14 cellular contexts compared by ENCODE assay signal in the genomic region with DNA sequence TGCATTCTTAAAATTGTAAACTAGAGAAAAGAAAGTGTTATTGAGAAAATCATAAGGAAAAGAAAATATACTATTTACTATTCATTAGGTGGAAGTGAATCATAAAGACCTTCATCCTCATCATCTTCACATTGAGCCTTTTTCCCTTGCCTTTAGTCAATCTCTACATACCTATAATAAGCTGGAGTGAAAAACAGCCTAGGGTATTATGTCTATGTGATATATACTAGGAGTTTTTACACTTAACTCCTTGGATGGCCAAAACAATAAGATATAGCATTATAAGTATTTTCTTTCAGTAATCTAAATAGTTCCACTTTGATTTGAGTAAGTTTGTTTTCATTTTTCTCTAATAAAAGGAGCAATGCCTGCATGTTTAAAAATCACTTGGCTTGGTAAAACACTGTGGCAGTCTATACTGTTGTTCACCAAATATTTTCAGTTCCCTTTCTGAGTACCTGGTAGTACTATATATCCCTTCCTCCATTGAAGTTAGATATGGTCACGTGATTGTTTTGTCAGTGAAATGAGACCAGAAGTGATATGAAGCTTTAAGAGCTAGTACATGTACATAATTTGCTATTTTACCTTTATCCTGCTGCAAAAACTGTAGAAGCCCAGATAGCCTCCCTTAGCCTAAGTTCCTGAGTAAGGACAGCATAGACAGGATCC.
DNase-seq lines count a peak whose midpoint lies in the region; ATAC-seq and TF ChIP-seq lines count a peak whose summit lies in the region.
"Had no signal": no experiment of that assay in that cellular context is flagged by ENCODE, and none has a peak within 500 bp of the region (broad histone marks: within the 10 kb centered on the region; RNA-seq: fewer than 3 reads in every experiment).

No MANE protein-coding gene starts in this region.

- intact Hi-C loops in vagina (cut with DNase I), result no loop called here

- no peak overlapping the region for H3K27ac ChIP-seq in vagina
- H3K27ac ChIP-seq: colonic mucosa, lower lobe of right lung, prostate gland, upper lobe of right lung had no signal

- no peaks in the 10 kb centered on the region for H3K4me1 ChIP-seq in vagina
- H3K4me1 ChIP-seq: colonic mucosa, lower lobe of right lung, prostate gland, upper lobe of right lung had no signal

- ATAC-seq in GM19463 (IDR thresholded peaks at IDR 0.05; ENCODE audit: unreplicated experiment) (peak; percentile 83), HG02938 (IDR thresholded peaks at IDR 0.05; ENCODE audit: unreplicated experiment) (peak; percentile 91)

- TF ChIP-seq CTCF in GM06990 (IDR thresholded peaks at IDR 0.05; ENCODE audit: insufficient read depth, low read length, poor library complexity, severe bottlenecking) (no peak), vagina (IDR thresholded peaks at IDR 0.05) (no peak)

- H3K27me3 ChIP-seq in GM06990 (replicated peaks; ENCODE audit: control insufficient read depth, insufficient read depth, low read length) (no peaks in the 10 kb centered on the region), vagina (no peaks in the 10 kb centered on the region)
- H3K27me3 ChIP-seq: colonic mucosa, upper lobe of right lung had no signal

- TF ChIP-seq POLR2A in vagina (IDR thresholded peaks at IDR 0.05), result no peak

- no peaks in the 10 kb centered on the region for H3K9me3 ChIP-seq in vagina
- H3K9me3 ChIP-seq: colonic mucosa, lower lobe of right lung, prostate gland had no signal

- H3K4me3 ChIP-seq in GM06990 (replicated peaks; ENCODE audit: low read depth, low read length) (no peak overlapping the region), vagina (no peak overlapping the region)
- H3K4me3 ChIP-seq: colonic mucosa, lower lobe of right lung, prostate gland, upper lobe of right lung had no signal

- peak; percentile 5 for DNase-seq in GM06990 (ENCODE audit: extremely low read depth, insufficient read length)
- DNase-seq in NAMALWA (ENCODE audit: low spot score), result peak; percentile 43
- no peak for DNase-seq in stimulated activated CD8-positive, alpha-beta memory T cell treated with anti-CD3 and anti-CD28 coated beads, Interleukin-4, amount 100 ng/mL, for 48 hours
- no peak for DNase-seq in NCI-H187 treated with DMSO at 0.1 percent for 48 hours (lab: John Stamatoyannopoulos, UW)
- DNase-seq in vagina (ENCODE audit: extremely low spot score in 2 of 2), result no peak
- no peak for DNase-seq in NCI-H1694 (lab: John Stamatoyannopoulos, UW)
- DNase-seq: activated naive CD4-positive, alpha-beta T cell treated with anti-CD3 and anti-CD28 coated beads, Interleukin-2, amount 50 U/mL, for 16 hours; colonic mucosa; lower lobe of right lung; NCI-H1417 treated with DMSO at 0.1 percent for 48 hours; upper lobe of right lung had no signal

- H3K36me3 ChIP-seq in GM06990 (ENCODE audit: control insufficient read depth, insufficient read depth, low read length) (no peaks in the 10 kb centered on the region), vagina (no peaks in the 10 kb centered on the region)
- H3K36me3 ChIP-seq: colonic mucosa, lower lobe of right lung, prostate gland, upper lobe of right lung had no signal

Comparison
In these comparisons a context has a peak if more than half of its experiments do, and no peak if none do; other contexts are left out.
1. DNase-seq: peak in GM06990 (single experiment) and NAMALWA (single experiment); none in stimulated activated CD8-positive, alpha-beta memory T cell treated with anti-CD3 and anti-CD28 coated beads, Interleukin-4, amount 100 ng/mL, for 48 hours (single experiment), NCI-H187 treated with DMSO at 0.1 percent for 48 hours (single experiment), vagina (0 of 2) and NCI-H1694 (single experiment).